ENCODE assay signal across 12 cellular contexts in genomic region chr6:106731843-106732160, GRCh38.
"Had no signal": no experiment of that assay in that cellular context is flagged by ENCODE, and none has a peak within 500 bp of the region (broad histone marks: within the 10 kb centered on the region; RNA-seq: fewer than 3 reads in every experiment).

No MANE protein-coding gene starts in this region.

- H3K9me3 Mint-ChIP-seq: activated T-helper 17 cell treated with anti-CD3 and anti-CD28 coated beads, Interleukin-2, amount 50 U/mL, for 72 hours; neural crest cell had no signal

- H3K4me3 Mint-ChIP-seq: activated T-helper 17 cell treated with anti-CD3 and anti-CD28 coated beads, Interleukin-2, amount 50 U/mL, for 72 hours; neural crest cell; stimulated activated naive B cell treated with anti-CD40 and anti-IgM and Interleukin-4, amounts not matched to agents 10 μg/mL and 1 μg/mL and 100 μg/mL, for 72 hours; T-cell had no signal

- H3K27ac Mint-ChIP-seq: activated T-helper 17 cell treated with anti-CD3 and anti-CD28 coated beads, Interleukin-2, amount 50 U/mL, for 72 hours; stimulated activated naive B cell treated with anti-CD40 and anti-IgM and Interleukin-4, amounts not matched to agents 10 μg/mL and 1 μg/mL and 100 μg/mL, for 72 hours; T-cell had no signal

- H3K36me3 ChIP-seq: esophagus muscularis mucosa, left ventricle myocardium inferior, tibial nerve had no signal

- H3K4me3 ChIP-seq: esophagus muscularis mucosa, left ventricle myocardium inferior, tibial nerve had no signal

- ATAC-seq: activated T-helper 17 cell treated with anti-CD3 and anti-CD28 coated beads, Interleukin-2, amount 50 U/mL, for 72 hours; stimulated activated naive B cell treated with anti-CD40 and anti-IgM and Interleukin-4, amounts not matched to agents 10 μg/mL and 1 μg/mL and 100 μg/mL, for 72 hours; T-cell had no signal

- DNase-seq: activated CD4-positive, CD25-positive, alpha-beta regulatory T cell treated with anti-CD3 and anti-CD28 coated beads, Interleukin-2, amount 50 U/mL, for 72 hours; activated naive CD4-positive, alpha-beta T cell treated with anti-CD3 and anti-CD28 coated beads, Interleukin-2, amount 50 U/mL, for 16 hours; activated T-cell treated with anti-CD3 and anti-CD28 coated beads for 4 hours; left ventricle myocardium inferior; stimulated activated CD4-positive, alpha-beta T cell treated with anti-CD3 and anti-CD28 coated beads, Interleukin-2, amount 100 ng/mL, for 48 hours; stimulated activated naive B cell treated with anti-CD40 and anti-IgM and Interleukin-4, amounts not matched to agents 10 μg/mL and 1 μg/mL and 100 μg/mL, for 72 hours; T-cell; T-helper 9 cell had no signal

- H3K4me1 Mint-ChIP-seq: activated T-helper 17 cell treated with anti-CD3 and anti-CD28 coated beads, Interleukin-2, amount 50 U/mL, for 72 hours; neural crest cell; T-cell had no signal

- H3K27me3 Mint-ChIP-seq: stimulated activated naive B cell treated with anti-CD40 and anti-IgM and Interleukin-4, amounts not matched to agents 10 μg/mL and 1 μg/mL and 100 μg/mL, for 72 hours had no signal

- H3K27ac ChIP-seq: esophagus muscularis mucosa, left ventricle myocardium inferior, tibial nerve had no signal

- H3K4me1 ChIP-seq: esophagus muscularis mucosa, left ventricle myocardium inferior, tibial nerve had no signal

- H3K27me3 ChIP-seq: esophagus muscularis mucosa, tibial nerve had no signal

- H3K36me3 Mint-ChIP-seq: stimulated activated naive B cell treated with anti-CD40 and anti-IgM and Interleukin-4, amounts not matched to agents 10 μg/mL and 1 μg/mL and 100 μg/mL, for 72 hours; T-cell had no signal
